ENCODE assay signal across 13 cellular contexts in genomic region chr1:38052750-38053415, GRCh38. TPM values are rescaled to one million over a fixed set of nuclear protein-coding genes. Genes with fewer than 3 reads are reported as not detected.
DNase-seq lines count a peak whose midpoint lies in the region; ATAC-seq, FAIRE-seq and TF ChIP-seq lines count a peak whose summit lies in the region.
"Had no signal": no experiment of that assay in that cellular context is flagged by ENCODE, and none has a peak within 500 bp of the region (broad histone marks: within the 10 kb centered on the region; RNA-seq: fewer than 3 reads in every experiment).

No MANE protein-coding gene starts in this region.

- no peaks in the 10 kb centered on the region for H3K79me1 ChIP-seq in trophoblast cell (ENCODE audit: low read length)

- DNase-seq in GM19239 (ENCODE audit: insufficient read length, low spot score): no peak
- DNase-seq in central memory CD8-positive, alpha-beta T cell (ENCODE audit: low spot score in 2 of 2): peak in 1 of 2 donors; percentile 20
- DNase-seq in HAP-1 (ENCODE audit: low spot score in 2 of 2): no peak
- no peak for DNase-seq in trophoblast cell
- DNase-seq in activated CD4-positive, CD25-positive, alpha-beta regulatory T cell (lab: John Stamatoyannopoulos, UW): no peak
- DNase-seq: retina had no signal

- no peak overlapping the region for H3K4ac ChIP-seq in trophoblast cell (ENCODE audit: low read depth, low read length)

- H3K14ac ChIP-seq in trophoblast cell (ENCODE audit: low read length): no peak overlapping the region

- H4K8ac ChIP-seq in trophoblast cell (ENCODE audit: low read depth, low read length): no peak overlapping the region

- FAIRE-seq in GM19239 (lab: Jason Lieb, UNC): peak; percentile 96
- FAIRE-seq: HTR-8/SVneo had no signal

- no peak overlapping the region for H2BK5ac ChIP-seq in trophoblast cell (ENCODE audit: low read depth, low read length, poor library complexity)

- no peak overlapping the region for H2BK12ac ChIP-seq in trophoblast cell (ENCODE audit: low read length)

- no peaks in the 10 kb centered on the region for H3K9me3 ChIP-seq in DOHH2 (ENCODE audit: control insufficient read depth, insufficient read depth, low read length)
- no peaks in the 10 kb centered on the region for H3K9me3 ChIP-seq in HAP-1
- H3K9me3 ChIP-seq in trophoblast cell (ENCODE audit: insufficient read depth, low read depth, low read length): no peaks in the 10 kb centered on the region
- H3K9me3 ChIP-seq: esophagus muscularis mucosa had no signal

- H3K9me3 Mint-ChIP-seq in central memory CD8-positive, alpha-beta T cell: no peaks in the 10 kb centered on the region

- H3K36me3 Mint-ChIP-seq in central memory CD8-positive, alpha-beta T cell (ENCODE audit: insufficient read depth): peaks cover 6% of the 10 kb centered on the region

- H3K27me3 Mint-ChIP-seq in central memory CD8-positive, alpha-beta T cell: peaks cover 10% of the 10 kb centered on the region

- H3K23ac ChIP-seq in trophoblast cell (ENCODE audit: low read length): no peak overlapping the region

- H3K79me2 ChIP-seq in DOHH2 (ENCODE audit: control insufficient read depth, low read length) (no peaks in the 10 kb centered on the region), trophoblast cell (ENCODE audit: control insufficient read depth, insufficient read depth, low read length, poor library complexity) (no peaks in the 10 kb centered on the region)

- peaks cover 21% of the 10 kb centered on the region for H3K4me1 Mint-ChIP-seq in central memory CD8-positive, alpha-beta T cell

- H3F3A ChIP-seq in DOHH2 (ENCODE audit: control insufficient read depth, insufficient read depth): no peaks in the 10 kb centered on the region

- H3K9ac ChIP-seq in trophoblast cell (ENCODE audit: low read length): no peak overlapping the region

- H3K36me3 ChIP-seq in DOHH2 (ENCODE audit: control insufficient read depth, low read length) (no peaks in the 10 kb centered on the region), HAP-1 (replicated peaks) (no peaks in the 10 kb centered on the region), trophoblast cell (ENCODE audit: control insufficient read depth in 1 of 2, insufficient read depth in 2 of 2, low read length in 2 of 2) (no peaks in the 10 kb centered on the region)
- H3K36me3 ChIP-seq: esophagus muscularis mucosa had no signal

- no peaks in the 10 kb centered on the region for H3K9me2 ChIP-seq in DOHH2 (replicated peaks; ENCODE audit: control insufficient read depth, low read length)

- no peak overlapping the region for H2BK120ac ChIP-seq in trophoblast cell (ENCODE audit: insufficient read depth, low read length, poor library complexity)

- H3K27me3 ChIP-seq in DOHH2 (ENCODE audit: control insufficient read depth, low read length) (peaks cover 5% of the 10 kb centered on the region), HAP-1 (ENCODE audit: low read depth) (no peaks in the 10 kb centered on the region), trophoblast cell (ENCODE audit: insufficient read depth, low read length) (peaks cover 8% of the 10 kb centered on the region)

- TF ChIP-seq CTCF in DOHH2 (IDR thresholded peaks at IDR 0.05; ENCODE audit: low read depth, low read length, poor library complexity, severe bottlenecking): no peak

- no peak overlapping the region for H2AFZ ChIP-seq in trophoblast cell (ENCODE audit: insufficient read depth, low read length, poor library complexity)

- no CpG with 5 or more reads among the region's 3 CpGs for WGBS in trophoblast cell (ENCODE audit: extremely low coverage, insufficient coverage, insufficient read length)

- no peak overlapping the region for H2AK5ac ChIP-seq in trophoblast cell (ENCODE audit: low read length)

- H4K12ac ChIP-seq in trophoblast cell (ENCODE audit: low read depth, low read length): no peak overlapping the region

- H3K4me3 Mint-ChIP-seq in central memory CD8-positive, alpha-beta T cell: no peak overlapping the region

- peaks cover 36% of the 10 kb centered on the region for H3K4me1 ChIP-seq in DOHH2 (ENCODE audit: control insufficient read depth, low read length)
- H3K4me1 ChIP-seq in HAP-1: no peaks in the 10 kb centered on the region
- peaks cover 0 to 4% of the 10 kb centered on the region in 2 experiments for H3K4me1 ChIP-seq in trophoblast cell (ENCODE audit: control insufficient read depth in 1 of 2, insufficient read depth in 2 of 2, low read length in 2 of 2)

- H3K4me2 ChIP-seq in DOHH2 (ENCODE audit: low read length) (peak overlapping the region; percentile 49), trophoblast cell (ENCODE audit: low read length) (no peak overlapping the region)

- H3K18ac ChIP-seq in trophoblast cell (ENCODE audit: low read length): no peak overlapping the region

- ATAC-seq in HG03175 (IDR thresholded peaks at IDR 0.05; ENCODE audit: unreplicated experiment) (peak; percentile 89), HG02870 (IDR thresholded peaks at IDR 0.05; ENCODE audit: unreplicated experiment) (no peak)
- ATAC-seq in central memory CD8-positive, alpha-beta T cell (replicated peaks; ENCODE audit: extremely low read depth, poor library complexity, severe bottlenecking): peak; percentile 88
- ATAC-seq: left lobe of liver had no signal

- H3K27ac ChIP-seq in DOHH2 (ENCODE audit: low read depth, low read length) (peak overlapping the region; percentile 6), trophoblast cell (ENCODE audit: low read depth, low read length) (no peak overlapping the region)
- H3K27ac ChIP-seq: esophagus muscularis mucosa, VCaP had no signal

- no peak overlapping the region for H4K91ac ChIP-seq in trophoblast cell (ENCODE audit: low read depth, low read length)

- H4K20me1 ChIP-seq in DOHH2 (ENCODE audit: control insufficient read depth, insufficient read depth, low read depth, low read length): no peaks in the 10 kb centered on the region

- H3K4me3 ChIP-seq in DOHH2 (ENCODE audit: low read length) (peak overlapping the region; percentile 31), HAP-1 (no peak overlapping the region), trophoblast cell (ENCODE audit: low read depth, low read length) (no peak overlapping the region)
- H3K4me3 ChIP-seq: esophagus muscularis mucosa had no signal

- in situ Hi-C loops in HAP-1 (cut with MboI; ENCODE audit: low sequenced_read_pairs): no loop called here

- peak overlapping the region; percentile 78 for H3K27ac Mint-ChIP-seq in central memory CD8-positive, alpha-beta T cell (ENCODE audit: low read depth)

RNA-seq across cellular contexts. Expression of gene POU3F1, which starts 6.3 kb away (rescaled TPM):
- 0.44 and 0.46 TPM in 2 replicates for polyA plus RNA-seq in trophoblast cell (2013)

RNA-seq across cellular contexts. Expression of gene UTP11, which starts 40.3 kb away (rescaled TPM):
- 56.4 and 56.8 TPM in 2 replicates for polyA plus RNA-seq in trophoblast cell (2013)

RNA-seq across cellular contexts. Expression of gene FHL3, which starts 47.6 kb away (rescaled TPM):
- 56.9 and 57.3 TPM in 2 replicates for polyA plus RNA-seq in trophoblast cell (2013)
